1 cellular context compared by ENCODE assay signal in genomic region chr10:69222157-69223027, GRCh38.
TF ChIP-seq lines count a peak whose summit lies in the region.

No MANE protein-coding gene starts in this region.

TF ChIP-seq in K562, 482 proteins besides CTCF, POLR2A, EP300 and RAD21 (continued from another document and continues in another):
- TF ChIP-seq ELK1 (CRISPR knock-in tag; IDR thresholded peaks at IDR 0.05) (no peak), MTA1 (IDR thresholded peaks at IDR 0.05; ENCODE audit: borderline replicate concordance) (no peak; the same call in 1 of the 2 replicates), ZNF785 (CRISPR knock-in tag; IDR thresholded peaks at IDR 0.05) (no peak), ARID3A (IDR thresholded peaks at IDR 0.05; ENCODE audit: borderline replicate concordance, low read depth, low read length) (peak; percentile 96; the same call in 1 of the 2 replicates), ARID4B (CRISPR knock-in tag; IDR thresholded peaks at IDR 0.05) (no peak), PHF21A (IDR thresholded peaks at IDR 0.05; ENCODE audit: borderline replicate concordance, low read depth) (no peak), ZFP36 (IDR thresholded peaks at IDR 0.05; ENCODE audit: low read depth, low read length, partially characterized antibody) (no peak), GATA2 (CRISPR knock-in tag; IDR thresholded peaks at IDR 0.05) (no peak), NBN (IDR thresholded peaks at IDR 0.05; ENCODE audit: low read depth) (no peak; the same call in none of the 2 replicates), ZNF316 (IDR thresholded peaks at IDR 0.05) (peak; percentile 87), ZNF76 (CRISPR knock-in tag; IDR thresholded peaks at IDR 0.05; ENCODE audit: borderline replicate concordance) (peak; percentile 75; the same call in 1 of the 2 replicates), ZBTB49 (CRISPR knock-in tag; IDR thresholded peaks at IDR 0.05; ENCODE audit: borderline replicate concordance) (no peak), NR2C1 (IDR thresholded peaks at IDR 0.05) (no peak), NR2C1 (tag; IDR thresholded peaks at IDR 0.05) (no peak), ZNF354B (CRISPR knock-in tag; IDR thresholded peaks at IDR 0.05) (no peak), ETS1 (conservative IDR thresholded peaks at IDR 0.05; ENCODE audit: control insufficient read depth, low read depth, low read length) (no peak; the same call in 1 of the 2 replicates), L3MBTL2 (IDR thresholded peaks at IDR 0.05) (peak; percentile 91), E2F3 (CRISPR knock-in tag; IDR thresholded peaks at IDR 0.05) (peak; percentile 68; the same call in 1 of the 2 replicates), SFPQ (IDR thresholded peaks at IDR 0.05; ENCODE audit: low read depth, low read length) (no peak), ILF3 (IDR thresholded peaks at IDR 0.05; ENCODE audit: borderline replicate concordance) (0 out of 2 replicates have a peak, but pooled peaks have one; percentile 59), ZFP91 (CRISPR knock-in tag; IDR thresholded peaks at IDR 0.05) (no peak), PHB (CRISPR knock-in tag; IDR thresholded peaks at IDR 0.05) (no peak), ZNF449 (CRISPR knock-in tag; IDR thresholded peaks at IDR 0.05) (no peak), ZNF197 (CRISPR knock-in tag; IDR thresholded peaks at IDR 0.05; ENCODE audit: low read depth) (peak; percentile 83), PURB (CRISPR knock-in tag; IDR thresholded peaks at IDR 0.05; ENCODE audit: low read depth) (no peak)
- TF ChIP-seq, protein P1, sequence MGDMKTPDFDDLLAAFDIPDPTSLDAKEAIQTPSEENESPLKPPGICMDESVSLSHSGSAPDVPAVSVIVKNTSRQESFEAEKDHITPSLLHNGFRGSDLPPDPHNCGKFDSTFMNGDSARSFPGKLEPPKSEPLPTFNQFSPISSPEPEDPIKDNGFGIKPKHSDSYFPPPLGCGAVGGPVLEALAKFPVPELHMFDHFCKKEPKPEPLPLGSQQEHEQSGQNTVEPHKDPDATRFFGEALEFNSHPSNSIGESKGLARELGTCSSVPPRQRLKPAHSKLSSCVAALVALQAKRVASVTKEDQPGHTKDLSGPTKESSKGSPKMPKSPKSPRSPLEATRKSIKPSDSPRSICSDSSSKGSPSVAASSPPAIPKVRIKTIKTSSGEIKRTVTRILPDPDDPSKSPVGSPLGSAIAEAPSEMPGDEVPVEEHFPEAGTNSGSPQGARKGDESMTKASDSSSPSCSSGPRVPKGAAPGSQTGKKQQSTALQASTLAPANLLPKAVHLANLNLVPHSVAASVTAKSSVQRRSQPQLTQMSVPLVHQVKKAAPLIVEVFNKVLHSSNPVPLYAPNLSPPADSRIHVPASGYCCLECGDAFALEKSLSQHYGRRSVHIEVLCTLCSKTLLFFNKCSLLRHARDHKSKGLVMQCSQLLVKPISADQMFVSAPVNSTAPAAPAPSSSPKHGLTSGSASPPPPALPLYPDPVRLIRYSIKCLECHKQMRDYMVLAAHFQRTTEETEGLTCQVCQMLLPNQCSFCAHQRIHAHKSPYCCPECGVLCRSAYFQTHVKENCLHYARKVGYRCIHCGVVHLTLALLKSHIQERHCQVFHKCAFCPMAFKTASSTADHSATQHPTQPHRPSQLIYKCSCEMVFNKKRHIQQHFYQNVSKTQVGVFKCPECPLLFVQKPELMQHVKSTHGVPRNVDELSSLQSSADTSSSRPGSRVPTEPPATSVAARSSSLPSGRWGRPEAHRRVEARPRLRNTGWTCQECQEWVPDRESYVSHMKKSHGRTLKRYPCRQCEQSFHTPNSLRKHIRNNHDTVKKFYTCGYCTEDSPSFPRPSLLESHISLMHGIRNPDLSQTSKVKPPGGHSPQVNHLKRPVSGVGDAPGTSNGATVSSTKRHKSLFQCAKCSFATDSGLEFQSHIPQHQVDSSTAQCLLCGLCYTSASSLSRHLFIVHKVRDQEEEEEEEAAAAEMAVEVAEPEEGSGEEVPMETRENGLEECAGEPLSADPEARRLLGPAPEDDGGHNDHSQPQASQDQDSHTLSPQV (IDR thresholded peaks at IDR 0.05): peak; percentile 92
- TF ChIP-seq, protein P2, sequence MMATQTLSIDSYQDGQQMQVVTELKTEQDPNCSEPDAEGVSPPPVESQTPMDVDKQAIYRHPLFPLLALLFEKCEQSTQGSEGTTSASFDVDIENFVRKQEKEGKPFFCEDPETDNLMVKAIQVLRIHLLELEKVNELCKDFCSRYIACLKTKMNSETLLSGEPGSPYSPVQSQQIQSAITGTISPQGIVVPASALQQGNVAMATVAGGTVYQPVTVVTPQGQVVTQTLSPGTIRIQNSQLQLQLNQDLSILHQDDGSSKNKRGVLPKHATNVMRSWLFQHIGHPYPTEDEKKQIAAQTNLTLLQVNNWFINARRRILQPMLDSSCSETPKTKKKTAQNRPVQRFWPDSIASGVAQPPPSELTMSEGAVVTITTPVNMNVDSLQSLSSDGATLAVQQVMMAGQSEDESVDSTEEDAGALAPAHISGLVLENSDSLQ (IDR thresholded peaks at IDR 0.05): peak; percentile 20; the same call in 1 of the 2 replicates
- TF ChIP-seq, protein P3, sequence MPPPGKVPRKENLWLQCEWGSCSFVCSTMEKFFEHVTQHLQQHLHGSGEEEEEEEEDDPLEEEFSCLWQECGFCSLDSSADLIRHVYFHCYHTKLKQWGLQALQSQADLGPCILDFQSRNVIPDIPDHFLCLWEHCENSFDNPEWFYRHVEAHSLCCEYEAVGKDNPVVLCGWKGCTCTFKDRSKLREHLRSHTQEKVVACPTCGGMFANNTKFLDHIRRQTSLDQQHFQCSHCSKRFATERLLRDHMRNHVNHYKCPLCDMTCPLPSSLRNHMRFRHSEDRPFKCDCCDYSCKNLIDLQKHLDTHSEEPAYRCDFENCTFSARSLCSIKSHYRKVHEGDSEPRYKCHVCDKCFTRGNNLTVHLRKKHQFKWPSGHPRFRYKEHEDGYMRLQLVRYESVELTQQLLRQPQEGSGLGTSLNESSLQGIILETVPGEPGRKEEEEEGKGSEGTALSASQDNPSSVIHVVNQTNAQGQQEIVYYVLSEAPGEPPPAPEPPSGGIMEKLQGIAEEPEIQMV (tag; conservative IDR thresholded peaks at IDR 0.05; ENCODE audit: low read depth): no peak; the same call in 1 of the 2 replicates
- TF ChIP-seq, protein P4, sequence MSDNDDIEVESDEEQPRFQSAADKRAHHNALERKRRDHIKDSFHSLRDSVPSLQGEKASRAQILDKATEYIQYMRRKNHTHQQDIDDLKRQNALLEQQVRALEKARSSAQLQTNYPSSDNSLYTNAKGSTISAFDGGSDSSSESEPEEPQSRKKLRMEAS (CRISPR knock-in tag; IDR thresholded peaks at IDR 0.05): peak; percentile 95
